16 cellular contexts compared by ENCODE assay signal in genomic region chr14:59184396-59184795, GRCh38. TPM values are rescaled to one million over a fixed set of nuclear protein-coding genes. Genes with fewer than 3 reads are reported as not detected.
A peak's percentile ranks its signal among the peaks of the same experiment; 100 is the strongest.
DNase-seq lines count a peak whose midpoint lies in the region; ATAC-seq, FAIRE-seq and TF ChIP-seq lines count a peak whose summit lies in the region.
"Had no signal": no experiment of that assay in that cellular context is flagged by ENCODE, and none has a peak within 500 bp of the region (broad histone marks: within the 10 kb centered on the region; RNA-seq: fewer than 3 reads in every experiment).

No MANE protein-coding gene starts in this region.

- TF ChIP-seq RAD21 in HepG2 (CRISPR knock-in tag; IDR thresholded peaks at IDR 0.05): no peak

- H3K9ac ChIP-seq in Loucy (ENCODE audit: low read depth, low read length, poor library complexity, severe bottlenecking) (no peak overlapping the region), mesendoderm (ENCODE audit: low read length) (no peak overlapping the region), HepG2 (ENCODE audit: insufficient read depth, low read depth, low read length) (no peak overlapping the region)

- H4K5ac ChIP-seq in mesendoderm (ENCODE audit: low read length): no peak overlapping the region

- H2BK15ac ChIP-seq in mesendoderm (replicated peaks; ENCODE audit: low read depth): no peak overlapping the region

- no peaks in the 10 kb centered on the region for H3K79me2 ChIP-seq in Loucy (ENCODE audit: insufficient read depth, low read length)
- no peaks in the 10 kb centered on the region for H3K79me2 ChIP-seq in mesendoderm (ENCODE audit: control insufficient read depth, insufficient read depth, low read length)
- H3K79me2 ChIP-seq in HepG2 (ENCODE audit: insufficient read depth, low read length): peaks cover 3% of the 10 kb centered on the region

- H3K79me1 ChIP-seq in mesendoderm (ENCODE audit: low read length): no peaks in the 10 kb centered on the region

- POLR2A ChIA-PET in GM10248 (lab: Yijun Ruan, JAX) (no interaction called here), HepG2 (lab: Yijun Ruan, JAX) (no interaction called here)

- in situ Hi-C loops in HepG2 (cut with HindIII; ENCODE audit: extremely low pct_ligation_motif_present, low pct_unique_long_range_greater_than_20kb): no loop called here

- H3K23ac ChIP-seq in mesendoderm (ENCODE audit: low read length): no peak overlapping the region

- no peak for TF ChIP-seq EP300 in tibial nerve (IDR thresholded peaks at IDR 0.05)
- TF ChIP-seq EP300 in HepG2 (IDR thresholded peaks at IDR 0.05; ENCODE audit: low read depth in 2 of 2, low read length in 2 of 2): no peak
- no peak for TF ChIP-seq EP300 in HepG2 (CRISPR knock-in tag; IDR thresholded peaks at IDR 0.05; ENCODE audit: borderline replicate concordance)

- TF ChIP-seq POLR2A in tibial nerve (IDR thresholded peaks at IDR 0.05) (no peak), HepG2 (IDR thresholded peaks at IDR 0.05; ENCODE audit: insufficient read depth in 1 of 2, low read depth in 2 of 2, low read length in 2 of 2) (no peak)

- no peak overlapping the region for H3K4me3 ChIP-seq in Loucy (ENCODE audit: low read length, poor library complexity, severe bottlenecking)
- H3K4me3 ChIP-seq in ascending aorta: peak overlapping the region; percentile 40 to 45
- no peak overlapping the region for H3K4me3 ChIP-seq in mesendoderm (ENCODE audit: low read length)
- no peak overlapping the region for H3K4me3 ChIP-seq in tibial artery
- H3K4me3 ChIP-seq in tibial nerve: no peak overlapping the region
- H3K4me3 ChIP-seq in HepG2 (replicated peaks in 1 of 3; ENCODE audit: insufficient read depth in 1 of 3, low read depth in 2 of 3, low read length in 3 of 3): no peak overlapping the region
- H3K4me3 ChIP-seq: HAP-1 had no signal

- peak overlapping the region; percentile 57 to 66 for H3K27ac ChIP-seq in ascending aorta
- H3K27ac ChIP-seq in mesendoderm (ENCODE audit: low read depth, low read length): no peak overlapping the region
- peak overlapping the region; percentile 8 to 39 for H3K27ac ChIP-seq in tibial artery
- no peak overlapping the region for H3K27ac ChIP-seq in caudate nucleus (ENCODE audit: low read depth, low read length)
- H3K27ac ChIP-seq in tibial nerve: no peak overlapping the region
- H3K27ac ChIP-seq in HepG2 (ENCODE audit: extremely low read length, insufficient read depth, low read length): no peak overlapping the region

- no peak overlapping the region for H3K56ac ChIP-seq in mesendoderm (ENCODE audit: low read length)

- peaks cover 8% of the 10 kb centered on the region for H4K20me1 ChIP-seq in Loucy (ENCODE audit: insufficient read depth, low read length, poor library complexity, severe bottlenecking)
- H4K20me1 ChIP-seq in HepG2 (ENCODE audit: insufficient read depth, low read length): peaks cover under 1% of the 10 kb centered on the region; the same call in 1 of the 2 replicates

- no TSS peak for BruUV-seq in HepG2 (replicated peaks; lab: Mats Ljungman, UMichigan)

- no peak overlapping the region for H2AK5ac ChIP-seq in mesendoderm (ENCODE audit: low read length)

- no peak for DNase-seq in ascending aorta (ENCODE audit: low spot score in 2 of 2)
- DNase-seq in mesendoderm: peak; percentile 71
- DNase-seq in tibial artery: no peak
- DNase-seq in GM10248 (ENCODE audit: extremely low spot score): no peak
- DNase-seq in caudate nucleus (lab: John Stamatoyannopoulos, UW): no peak
- no peak for DNase-seq in tibial nerve (ENCODE audit: low spot score in 2 of 2)
- no peak for DNase-seq in HepG2 (ENCODE audit: low spot score)
- DNase-seq: C1 segment of cervical spinal cord; Calu3; CD4-positive, alpha-beta T cell; DMS 273 treated with DMSO at 0.1 percent for 48 hours; DMS79 had no signal

- TF ChIP-seq CTCF in Loucy (conservative IDR thresholded peaks at IDR 0.05; ENCODE audit: low read length) (no peak), ascending aorta (IDR thresholded peaks at IDR 0.05) (no peak), tibial artery (IDR thresholded peaks at IDR 0.05) (no peak), GM10248 (IDR thresholded peaks at IDR 0.05; ENCODE audit: control extremely low read depth, extremely low read depth, low read depth, missing control alignments) (no peak), tibial nerve (IDR thresholded peaks at IDR 0.05) (no peak), HepG2 (CRISPR knock-in tag; IDR thresholded peaks at IDR 0.05) (no peak)

- H3K36me3 ChIP-seq in Loucy (ENCODE audit: insufficient read depth, low read length) (no peaks in the 10 kb centered on the region), ascending aorta (no peaks in the 10 kb centered on the region), mesendoderm (ENCODE audit: control insufficient read depth, insufficient read depth, low read length) (no peaks in the 10 kb centered on the region), tibial artery (no peaks in the 10 kb centered on the region), tibial nerve (no peaks in the 10 kb centered on the region), HepG2 (replicated peaks in 1 of 2; ENCODE audit: control insufficient read depth in 1 of 2, insufficient read depth in 2 of 2, low read length in 2 of 2) (no peaks in the 10 kb centered on the region)
- H3K36me3 ChIP-seq: HAP-1 had no signal

- no peak overlapping the region for H2BK5ac ChIP-seq in mesendoderm (ENCODE audit: low read length)

- H3F3A ChIP-seq in Loucy (ENCODE audit: low read depth): no peaks in the 10 kb centered on the region

- intact Hi-C loops in ascending aorta (cut with DNase I): no loop called here
- intact Hi-C loops in tibial artery (cut with DNase I; ENCODE audit: low total_unique reads): no loop called here
- intact Hi-C loops in HepG2 (cut with micrococcal nuclease; ENCODE audit: unreplicated experiment): no loop called here

- H3K9me2 ChIP-seq in Loucy (replicated peaks; ENCODE audit: low read depth, low read length): no peaks in the 10 kb centered on the region

- H3K9me3 ChIP-seq in Loucy (ENCODE audit: insufficient read depth, low read depth, low read length) (no peaks in the 10 kb centered on the region), ascending aorta (no peaks in the 10 kb centered on the region), tibial artery (no peaks in the 10 kb centered on the region), tibial nerve (no peaks in the 10 kb centered on the region), HepG2 (ENCODE audit: low read length) (no peaks in the 10 kb centered on the region)
- H3K9me3 ChIP-seq: HAP-1 had no signal

- no CpG with 5 or more reads among the region's 3 CpGs for WGBS in mesendoderm (ENCODE audit: extremely low coverage, insufficient coverage, low lambda C conversion rate)
- WGBS in tibial nerve, 2 donors: 91 to 92% methylated on average over 3 of the region's 3 CpGs
- 69% methylated on average over 3 of the region's 3 CpGs for WGBS in HepG2 (ENCODE audit: low lambda C conversion rate)

- no peak overlapping the region for H3K4ac ChIP-seq in mesendoderm (ENCODE audit: low read depth, low read length)

- ATAC-seq in HepG2: no peak

- H3K18ac ChIP-seq in mesendoderm (ENCODE audit: low read length): no peak overlapping the region

- H2AFZ ChIP-seq in Loucy (ENCODE audit: low read length) (peak overlapping the region; percentile 37; the same call in 1 of the 2 replicates), HepG2 (ENCODE audit: low read length) (no peak overlapping the region)

- peaks cover 11% of the 10 kb centered on the region for H3K4me1 ChIP-seq in Loucy (ENCODE audit: insufficient read depth, low read length, poor library complexity, severe bottlenecking)
- peaks cover 0 to 9% of the 10 kb centered on the region in 2 donors for H3K4me1 ChIP-seq in ascending aorta
- peaks cover 5% of the 10 kb centered on the region for H3K4me1 ChIP-seq in mesendoderm (ENCODE audit: control insufficient read depth, low read depth, low read length)
- H3K4me1 ChIP-seq in tibial artery: peaks cover 0 to 5% (median 0%) of the 10 kb centered on the region in 4 donors
- H3K4me1 ChIP-seq in tibial nerve: peaks cover 0 to 6% (median 2%) of the 10 kb centered on the region in 4 donors
- peaks cover 10% of the 10 kb centered on the region for H3K4me1 ChIP-seq in HepG2 (ENCODE audit: insufficient read depth, low read length)

- CTCF ChIA-PET in GM10248 (lab: Yijun Ruan, JAX) (interaction anchor here (1.0 to 1.9 kb wide), 3 partner anchors 9 to 244 kb away, joined by 3 to 6 read pairs (median 3); no protein-coding TSS in a partner anchor), HepG2 (lab: Yijun Ruan, JAX; ENCODE audit: low intra/inter-chr PET ratio, low total read pairs) (no interaction called here)

- no peak overlapping the region for H3K4me2 ChIP-seq in Loucy (ENCODE audit: low read depth, low read length, poor library complexity, severe bottlenecking)
- no peak overlapping the region for H3K4me2 ChIP-seq in mesendoderm (ENCODE audit: low read length)
- no peak overlapping the region for H3K4me2 ChIP-seq in HepG2 (ENCODE audit: low read depth, low read length)

- no peak overlapping the region for H4K8ac ChIP-seq in mesendoderm (ENCODE audit: low read depth, low read length)

- no peak for FAIRE-seq in HepG2 (lab: Jason Lieb, UNC)
- FAIRE-seq: GM12891, H1 had no signal

- no peak overlapping the region for H2BK120ac ChIP-seq in mesendoderm (ENCODE audit: low read depth, low read length)

- no peaks in the 10 kb centered on the region for H3K27me3 ChIP-seq in Loucy (ENCODE audit: insufficient read depth, low read length, poor library complexity, severe bottlenecking)
- H3K27me3 ChIP-seq in ascending aorta: no peaks in the 10 kb centered on the region
- no peaks in the 10 kb centered on the region for H3K27me3 ChIP-seq in mesendoderm (ENCODE audit: insufficient read depth, low read length, poor library complexity)
- no peaks in the 10 kb centered on the region for H3K27me3 ChIP-seq in tibial artery
- H3K27me3 ChIP-seq in tibial nerve: no peaks in the 10 kb centered on the region
- peaks cover 0 to 10% of the 10 kb centered on the region in 2 experiments; a peak in 2 of 5 replicates for H3K27me3 ChIP-seq in HepG2 (ENCODE audit: control insufficient read depth in 1 of 2, insufficient read depth in 2 of 2, low read length in 2 of 2)

RNA-seq across cellular contexts. Expression of gene DAAM1, which starts 4.1 kb away (rescaled TPM):
- 67.6 TPM for total RNA-seq in ascending aorta
- 22.6 TPM for polyA plus RNA-seq in mesendoderm (2013, experiment 1 of 2)
- polyA plus RNA-seq in mesendoderm (2013, experiment 2 of 2): 21.7 TPM
- total RNA-seq in tibial nerve: 10 to 100 TPM; 40.0 to 86.7 (median 57.6) TPM
- total RNA-seq in HepG2 (2016; rRNA removed; fragmentation: Illumina TruSeq; extraction: Trizol): 24.5 and 31.2 TPM in 2 replicates
- total RNA-seq in HepG2 (2016; cell fraction: cytosol; rRNA removed; fragmentation: Illumina TruSeq; extraction: Trizol; ENCODE audit: low read depth): 2.9 and 3.1 TPM in 2 replicates
- total RNA-seq in HepG2 (2016; cell fraction: insoluble cytoplasmic fraction; rRNA removed; fragmentation: Illumina TruSeq; extraction: Trizol): 25.6 and 31.0 TPM in 2 replicates
- total RNA-seq in HepG2 (2016; cell fraction: membrane; rRNA removed; fragmentation: Illumina TruSeq; extraction: Trizol): 7.0 and 8.7 TPM in 2 replicates
- total RNA-seq in HepG2 (2016; cell fraction: nucleus; rRNA removed; fragmentation: Illumina TruSeq; extraction: Trizol): 50.3 and 52.6 TPM in 2 replicates
- 6.8 and 10.9 TPM in 2 replicates for polyA plus RNA-seq in HepG2 (2011; rRNA removed)
- polyA plus RNA-seq in HepG2 (2011; cell fraction: cytosol; rRNA removed): 4.0 and 9.7 TPM in 2 replicates
- 9.9 and 23.8 TPM in 2 replicates for polyA plus RNA-seq in HepG2 (2011; cell fraction: nucleus; rRNA removed)
- 20.7 and 21.6 TPM in 2 replicates for polyA plus RNA-seq in HepG2 (2012)
- polyA plus RNA-seq in HepG2 (2016; cell fraction: cytosol; fragmentation: Illumina TruSeq; extraction: Trizol; ENCODE audit: low read depth): 0.61 and 0.62 TPM in 2 replicates
- polyA plus RNA-seq in HepG2 (2016; cell fraction: insoluble cytoplasmic fraction; fragmentation: Illumina TruSeq; extraction: Trizol; ENCODE audit: low read depth): 20.3 and 24.6 TPM in 2 replicates
- polyA plus RNA-seq in HepG2 (2016; cell fraction: membrane; fragmentation: Illumina TruSeq; extraction: Trizol; ENCODE audit: low read depth): 0.97 and 1.4 TPM in 2 replicates
- 29.5 and 31.8 TPM in 2 replicates for polyA plus RNA-seq in HepG2 (2016; cell fraction: nucleus; fragmentation: Illumina TruSeq; extraction: Trizol; ENCODE audit: insufficient read depth, low read depth)
- polyA minus RNA-seq in HepG2 (2011; rRNA and poly(A)+ RNA removed; ENCODE audit: low replicate concordance): 12.6 and 17.7 TPM in 2 replicates
- 12.2 and 17.8 TPM in 2 replicates for polyA minus RNA-seq in HepG2 (2011; cell fraction: cytosol; rRNA and poly(A)+ RNA removed)
- polyA minus RNA-seq in HepG2 (2011; cell fraction: nucleus; rRNA and poly(A)+ RNA removed): 106 and 124 TPM in 2 replicates

Comparison
In these comparisons a context has a peak if more than half of its experiments do, and no peak if none do; other contexts are left out.
1. H3K4me3 ChIP-seq: peak in ascending aorta (2 of 2); none in Loucy (single experiment), mesendoderm (single experiment), tibial artery (0 of 2), tibial nerve (0 of 4) and HepG2 (0 of 3).
2. H3K27ac ChIP-seq: peak in ascending aorta (2 of 2) and tibial artery (2 of 2); none in mesendoderm (single experiment), caudate nucleus (single experiment), tibial nerve (0 of 4) and HepG2 (single experiment).